1 cellular context compared by ENCODE assay signal in the genomic region with DNA sequence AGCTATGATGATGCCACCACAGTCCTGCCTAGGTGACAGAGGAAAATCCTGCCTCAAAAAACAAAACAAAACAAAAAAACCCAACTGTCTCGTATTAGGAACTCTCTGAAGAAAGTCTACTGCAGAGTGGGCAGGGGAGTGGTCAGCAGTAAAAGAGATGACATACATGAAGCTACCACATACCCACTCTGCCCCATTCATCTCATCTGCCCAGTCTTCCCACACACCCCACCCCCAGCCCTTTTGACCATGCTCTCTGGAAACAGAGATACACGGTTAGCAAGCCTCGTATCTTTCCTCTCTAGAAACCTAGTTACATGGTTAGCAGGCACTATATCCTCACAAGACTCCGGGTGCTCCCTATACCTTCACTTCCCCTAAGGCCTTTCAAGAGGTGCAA.
TF ChIP-seq lines count a peak whose summit lies in the region.

No MANE protein-coding gene starts in this region.

TF ChIP-seq in H1, 55 proteins besides CTCF, POLR2A, EP300 and RAD21:
- no peak for TF ChIP-seq CEBPB (IDR thresholded peaks at IDR 0.05; ENCODE audit: low read depth, low read length)
- TF ChIP-seq EZH2 (IDR thresholded peaks at IDR 0.05; ENCODE audit: low read depth, low read length, severe bottlenecking) = no peak
- TF ChIP-seq POLR2AphosphoS5 (IDR thresholded peaks at IDR 0.05; ENCODE audit: low read depth, low read length) = no peak
- TF ChIP-seq BCL11A (IDR thresholded peaks at IDR 0.05; ENCODE audit: low read depth in 2 of 2, low read length in 2 of 2) = no peak
- no peak for TF ChIP-seq JUND (IDR thresholded peaks at IDR 0.05; ENCODE audit: low read length)
- TF ChIP-seq, protein P1, sequence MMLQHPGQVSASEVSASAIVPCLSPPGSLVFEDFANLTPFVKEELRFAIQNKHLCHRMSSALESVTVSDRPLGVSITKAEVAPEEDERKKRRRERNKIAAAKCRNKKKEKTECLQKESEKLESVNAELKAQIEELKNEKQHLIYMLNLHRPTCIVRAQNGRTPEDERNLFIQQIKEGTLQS (IDR thresholded peaks at IDR 0.05; ENCODE audit: insufficient read depth, low read depth, low read length) = no peak
- no peak for TF ChIP-seq ASH2L (IDR thresholded peaks at IDR 0.05; ENCODE audit: low read length)
- no peak for TF ChIP-seq CHD2 (IDR thresholded peaks at IDR 0.05; ENCODE audit: low read length)
- no peak for TF ChIP-seq MAFK (IDR thresholded peaks at IDR 0.05; ENCODE audit: low read depth, low read length)
- no peak for TF ChIP-seq CBX8 (IDR thresholded peaks at IDR 0.05; ENCODE audit: borderline replicate concordance, low read depth, low read length)
